In genomic region chr9:90175865-90176264, GRCh38 we compare ENCODE assay signal across 27 cellular contexts.
"Had no signal": no experiment of that assay in that cellular context is flagged by ENCODE, and none has a peak within 500 bp of the region (broad histone marks: within the 10 kb centered on the region; RNA-seq: fewer than 3 reads in every experiment).

No MANE protein-coding gene starts in this region.

- H3K27me3 Mint-ChIP-seq: activated CD8-positive, alpha-beta T cell treated with anti-CD3 and anti-CD28 coated beads for 36 hours; activated naive CD8-positive, alpha-beta T cell; dendritic cell treated with granulocyte-macrophage colony-stimulating factor and Interleukin-4, amounts not matched to agents 40 ng/mL and 50 ng/mL, for 4 days had no signal

- H3K36me3 Mint-ChIP-seq: WTC11 had no signal

- ATAC-seq: activated CD4-positive, CD25-positive, alpha-beta regulatory T cell treated with anti-CD3 and anti-CD28 coated beads, Interleukin-2, amount 50 U/mL, for 24 hours; activated CD8-positive, alpha-beta T cell treated with anti-CD3 and anti-CD28 coated beads for 36 hours; activated T-cell treated with anti-CD3 and anti-CD28 coated beads, Interleukin-2, amount 50 U/mL, for 4 hours; activated T-helper 17 cell treated with anti-CD3 and anti-CD28 coated beads, Interleukin-2, amount 50 U/mL, for 72 hours; esophagus mucosa; T-helper 17 cell; WTC11 had no signal

- H3K4me1 Mint-ChIP-seq: activated T-helper 17 cell treated with anti-CD3 and anti-CD28 coated beads, Interleukin-2, amount 50 U/mL, for 72 hours; central memory CD8-positive, alpha-beta T cell; endodermal cell had no signal

- H3K4me3 Mint-ChIP-seq: activated CD8-positive, alpha-beta T cell treated with anti-CD3 and anti-CD28 coated beads for 36 hours; activated naive CD8-positive, alpha-beta T cell; activated T-cell treated with anti-CD3 and anti-CD28 coated beads, Interleukin-2, amount 50 U/mL, for 4 hours; activated T-helper 17 cell treated with anti-CD3 and anti-CD28 coated beads, Interleukin-2, amount 50 U/mL, for 72 hours; central memory CD8-positive, alpha-beta T cell; dendritic cell treated with granulocyte-macrophage colony-stimulating factor and Interleukin-4, amounts not matched to agents 40 ng/mL and 50 ng/mL, for 4 days; endodermal cell; T-helper 17 cell; WTC11 had no signal

- DNase-seq: activated CD4-positive, alpha-beta T cell treated with anti-CD3 and anti-CD28 coated beads for 48 hours; activated CD4-positive, alpha-beta T cell treated with anti-CD3 and anti-CD28 coated beads, Interleukin-2, amount 50 U/mL, for 1 hour; activated CD4-positive, alpha-beta T cell treated with anti-CD3 and anti-CD28 coated beads, Interleukin-2, amount 50 U/mL, for 48 hours; activated CD8-positive, alpha-beta memory T cell treated with anti-CD3 and anti-CD28 coated beads for 24 hours; activated CD8-positive, alpha-beta T cell treated with anti-CD3 and anti-CD28 coated beads for 36 hours; activated effector memory CD4-positive, alpha-beta T cell treated with Interleukin-2 at 50 U/mL for 16 hours; activated gamma-delta T cell treated with Interleukin-2 at 50 U/mL for 16 hours; activated naive CD4-positive, alpha-beta T cell treated with anti-CD3 and anti-CD28 coated beads, Interleukin-2, amount 50 U/mL, for 16 hours; activated naive CD4-positive, alpha-beta T cell treated with Interleukin-2 at 50 U/mL for 16 hours; activated T-cell treated with anti-CD3 and anti-CD28 coated beads, Interleukin-2, amount 50 U/mL, for 4 hours; amniotic stem cell; anterior cingulate cortex; brain microvascular endothelial cell; dorsolateral prefrontal cortex; effector memory CD4-positive, alpha-beta T cell; endodermal cell; foreskin fibroblast; head of caudate nucleus; T-helper 1 cell; T-helper 17 cell had no signal

- H3K9me3 Mint-ChIP-seq: activated CD8-positive, alpha-beta T cell treated with anti-CD3 and anti-CD28 coated beads for 36 hours; endodermal cell had no signal

- H3K27ac Mint-ChIP-seq: activated CD8-positive, alpha-beta T cell treated with anti-CD3 and anti-CD28 coated beads for 36 hours; activated naive CD8-positive, alpha-beta T cell; activated T-helper 17 cell treated with anti-CD3 and anti-CD28 coated beads, Interleukin-2, amount 50 U/mL, for 72 hours; dendritic cell treated with granulocyte-macrophage colony-stimulating factor and Interleukin-4, amounts not matched to agents 40 ng/mL and 50 ng/mL, for 4 days; endodermal cell; T-helper 17 cell; WTC11 had no signal
